Comparison of ENCODE assay signal across 9 cellular contexts in genomic region chr3:185822221-185822956, GRCh38. TPM values are rescaled to one million over a fixed set of nuclear protein-coding genes. Genes with fewer than 3 reads are reported as not detected.
DNase-seq lines count a peak whose midpoint lies in the region; ATAC-seq and TF ChIP-seq lines count a peak whose summit lies in the region.
"Had no signal": no experiment of that assay in that cellular context is flagged by ENCODE, and none has a peak within 500 bp of the region (broad histone marks: within the 10 kb centered on the region; RNA-seq: fewer than 3 reads in every experiment).

No MANE protein-coding gene starts in this region.

- peaks cover 0 to 35% (median 14%) of the 10 kb centered on the region in 4 donors for H3K4me1 ChIP-seq in transverse colon

- no peak for TF ChIP-seq POLR2A in transverse colon (IDR thresholded peaks at IDR 0.05)

- H3K4me3 ChIP-seq in transverse colon = peak overlapping the region in 3 of 4 donors; percentile 74 to 84 (median 80)

- no peaks in the 10 kb centered on the region for H3K36me3 ChIP-seq in transverse colon

- peaks cover 35% of the 10 kb centered on the region for H3K27me3 Mint-ChIP-seq in activated naive CD8-positive, alpha-beta T cell
- peaks cover 57% of the 10 kb centered on the region for H3K27me3 Mint-ChIP-seq in activated naive CD8-positive, alpha-beta T cell treated with anti-CD3 and anti-CD28 coated beads, Interleukin-2, amount 50 U/mL, for 24 hours

- no peak overlapping the region for H3K27ac Mint-ChIP-seq in activated naive CD8-positive, alpha-beta T cell
- H3K27ac Mint-ChIP-seq in activated naive CD8-positive, alpha-beta T cell treated with anti-CD3 and anti-CD28 coated beads, Interleukin-2, amount 50 U/mL, for 24 hours = no peak overlapping the region

- H3K36me3 Mint-ChIP-seq in activated naive CD8-positive, alpha-beta T cell = no peaks in the 10 kb centered on the region
- H3K36me3 Mint-ChIP-seq in activated naive CD8-positive, alpha-beta T cell treated with anti-CD3 and anti-CD28 coated beads, Interleukin-2, amount 50 U/mL, for 24 hours (ENCODE audit: low read depth) = no peaks in the 10 kb centered on the region

- H3K27ac ChIP-seq in transverse colon = peak overlapping the region in 3 of 4 donors; percentile 87 to 94 (median 91)

- H3K9me3 ChIP-seq in transverse colon = no peaks in the 10 kb centered on the region

- intact Hi-C loops in transverse colon (cut with DNase I; ENCODE audit: low total_unique reads) = no loop called here

- TF ChIP-seq CTCF in transverse colon (IDR thresholded peaks at IDR 0.05) = no peak

- H3K4me3 Mint-ChIP-seq in activated naive CD8-positive, alpha-beta T cell = peak overlapping the region; percentile 70
- H3K4me3 Mint-ChIP-seq in activated naive CD8-positive, alpha-beta T cell treated with anti-CD3 and anti-CD28 coated beads, Interleukin-2, amount 50 U/mL, for 24 hours = no peak overlapping the region

- TF ChIP-seq EP300 in transverse colon (IDR thresholded peaks at IDR 0.05; ENCODE audit: low read depth) = no peak

- WGBS in transverse colon (ENCODE audit: low coverage in 1 of 2), 2 donors = 18 to 20% methylated on average over 9 of the region's 9 CpGs

- in situ Hi-C loops in transverse colon (cut with MboI; ENCODE audit: low pct_ligation_motif_present in 1 of 4, low pct_unique_long_range_greater_than_20kb in 1 of 4, low sequenced_read_pairs in 3 of 4) = no loop called here

- no peaks in the 10 kb centered on the region for H3K9me3 Mint-ChIP-seq in activated naive CD8-positive, alpha-beta T cell (ENCODE audit: low read depth)
- no peaks in the 10 kb centered on the region for H3K9me3 Mint-ChIP-seq in activated naive CD8-positive, alpha-beta T cell treated with anti-CD3 and anti-CD28 coated beads, Interleukin-2, amount 50 U/mL, for 24 hours
- H3K9me3 Mint-ChIP-seq: stimulated activated naive CD8-positive, alpha-beta T cell treated with anti-CD3 and anti-CD28 coated beads, Interleukin-15, amount 100 ng/mL, for 72 hours had no signal

- peaks cover 14% of the 10 kb centered on the region for H3K4me1 Mint-ChIP-seq in activated naive CD8-positive, alpha-beta T cell (ENCODE audit: low read depth)
- peaks cover 10% of the 10 kb centered on the region for H3K4me1 Mint-ChIP-seq in activated naive CD8-positive, alpha-beta T cell treated with anti-CD3 and anti-CD28 coated beads, Interleukin-2, amount 50 U/mL, for 24 hours

- ATAC-seq in activated naive CD8-positive, alpha-beta T cell treated with anti-CD3 and anti-CD28 coated beads, Interleukin-2, amount 50 U/mL, for 24 hours = no peak
- no peak for ATAC-seq in HG03442 (IDR thresholded peaks at IDR 0.05; ENCODE audit: unreplicated experiment)

- H3K27me3 ChIP-seq in transverse colon = peaks cover 70% of the 10 kb centered on the region

- no peak for DNase-seq in activated naive CD8-positive, alpha-beta T cell treated with anti-CD3 and anti-CD28 coated beads, Interleukin-2, amount 50 U/mL, for 24 hours
- DNase-seq in amniotic stem cell (lab: John Stamatoyannopoulos, UW) (peak; percentile 36), iris pigment epithelial cell (ENCODE audit: low read depth) (peak; percentile 82), transverse colon (no peak), NCI-H446 treated with DMSO at 0.1 percent for 48 hours (lab: John Stamatoyannopoulos, UW) (no peak), NCI-H446 (lab: John Stamatoyannopoulos, UW) (no peak)

RNA-seq across cellular contexts. Expression of gene IGF2BP2, which starts 2.5 kb away (rescaled TPM):
- 100 to 1,000 TPM in 1 of 4 donors, 10 to 100 TPM in 3; 51.3 to 179 (median 82.9) TPM for total RNA-seq in transverse colon

Comparison
In these comparisons a context has a peak if more than half of its experiments do, and no peak if none do; other contexts are left out.
1. DNase-seq: peak in amniotic stem cell (single experiment) and iris pigment epithelial cell (single experiment); none in activated naive CD8-positive, alpha-beta T cell treated with anti-CD3 and anti-CD28 coated beads, Interleukin-2, amount 50 U/mL, for 24 hours (single experiment), transverse colon (single experiment), NCI-H446 treated with DMSO at 0.1 percent for 48 hours (single experiment) and NCI-H446 (0 of 2).